ENCODE assay signal across 1 cellular context in genomic region chr9:80899208-80899607, GRCh38.
TF ChIP-seq lines count a peak whose summit lies in the region.

No MANE protein-coding gene starts in this region.

TF ChIP-seq in IMR-90, 13 proteins besides CTCF, POLR2A, EP300 and RAD21 (continued from another document):
- TF ChIP-seq RFX5 (IDR thresholded peaks at IDR 0.05; ENCODE audit: low read depth, low read length) = no peak
- no peak for TF ChIP-seq RCOR1 (IDR thresholded peaks at IDR 0.05; ENCODE audit: insufficient replicate concordance, low read length)
- no peak for TF ChIP-seq NFE2L2 (IDR thresholded peaks at IDR 0.05; ENCODE audit: low read depth, low read length)
- no peak for TF ChIP-seq MAZ (IDR thresholded peaks at IDR 0.05; ENCODE audit: borderline replicate concordance, low read depth, low read length)
- no peak for TF ChIP-seq MXI1 (IDR thresholded peaks at IDR 0.05; ENCODE audit: borderline replicate concordance, low read depth, low read length)
- no peak for TF ChIP-seq SMC3 (IDR thresholded peaks at IDR 0.05; ENCODE audit: low read depth, low read length)
- no peak for TF ChIP-seq BHLHE40 (IDR thresholded peaks at IDR 0.05; ENCODE audit: low read depth, low read length)
- TF ChIP-seq MAFK (IDR thresholded peaks at IDR 0.05; ENCODE audit: low read depth, low read length) = no peak
